In genomic region chr20:64101731-64102621, GRCh38 we compare ENCODE assay signal across 9 cellular contexts. TPM values are rescaled to one million over a fixed set of nuclear protein-coding genes. Genes with fewer than 3 reads are reported as not detected.
DNase-seq lines count a peak whose midpoint lies in the region; ATAC-seq lines count a peak whose summit lies in the region.
"Had no signal": no experiment of that assay in that cellular context is flagged by ENCODE, and none has a peak within 500 bp of the region (broad histone marks: within the 10 kb centered on the region; RNA-seq: fewer than 3 reads in every experiment).

No MANE protein-coding gene starts in this region.

- DNase-seq in Daoy (ENCODE audit: low read depth) (peak; percentile 53), NAMALWA (ENCODE audit: low spot score) (peak; percentile 82), foreskin melanocyte (no peak)
- DNase-seq in activated CD4-positive, alpha-beta T cell treated with anti-CD3 and anti-CD28 coated beads, Interleukin-2, amount 10 ng/mL, durations not matched to agents 24 days and 14 days, result peak; percentile 92
- DNase-seq in naive thymus-derived CD4-positive, alpha-beta T cell, result peak in 8 of 9 donors; percentile 44 to 84 (median 66)

- H3K4me3 ChIP-seq in ectodermal cell (ENCODE audit: insufficient read depth, low read depth, low read length) (peak overlapping the region; percentile 41), thymus (ENCODE audit: low read length) (peak overlapping the region; percentile 38)
- peak overlapping the region; percentile 24 for H3K4me3 ChIP-seq in naive thymus-derived CD4-positive, alpha-beta T cell (ENCODE audit: low read length)
- H3K4me3 ChIP-seq: SJSA1 had no signal

- H3K27me3 ChIP-seq in ectodermal cell (ENCODE audit: control insufficient read depth, insufficient read depth, low read length, poor library complexity, severe bottlenecking), result peaks cover 40% of the 10 kb centered on the region
- H3K27me3 ChIP-seq in naive thymus-derived CD4-positive, alpha-beta T cell (ENCODE audit: control insufficient read depth in 2 of 2, insufficient read depth in 2 of 2, low read length in 2 of 2), result peaks cover 0 to 4% of the 10 kb centered on the region in 2 donors
- peaks cover 22% of the 10 kb centered on the region for H3K27me3 ChIP-seq in thymus (ENCODE audit: control insufficient read depth, insufficient read depth)

- H3K27me3 Mint-ChIP-seq in activated CD4-positive, alpha-beta T cell treated with anti-CD3 and anti-CD28 coated beads, Interleukin-2, amount 10 ng/mL, durations not matched to agents 24 days and 14 days, result peaks cover 24% of the 10 kb centered on the region
- H3K27me3 Mint-ChIP-seq in naive thymus-derived CD4-positive, alpha-beta T cell, result peaks cover 4 to 23% (median 10%) of the 10 kb centered on the region in 5 donors

- H3K9me3 Mint-ChIP-seq in activated CD4-positive, alpha-beta T cell treated with anti-CD3 and anti-CD28 coated beads, Interleukin-2, amount 10 ng/mL, durations not matched to agents 24 days and 14 days, result peaks cover under 1% of the 10 kb centered on the region
- H3K9me3 Mint-ChIP-seq in naive thymus-derived CD4-positive, alpha-beta T cell, result no peaks in the 10 kb centered on the region

- H3K27ac ChIP-seq in ectodermal cell (ENCODE audit: insufficient read depth, low read depth, low read length, poor library complexity, severe bottlenecking) (no peak overlapping the region), thymus (ENCODE audit: low read depth) (no peak overlapping the region)
- no peak overlapping the region for H3K27ac ChIP-seq in naive thymus-derived CD4-positive, alpha-beta T cell (ENCODE audit: low read depth, low read length)
- H3K27ac ChIP-seq: SJSA1 had no signal

- CTCF ChIA-PET in naive thymus-derived CD4-positive, alpha-beta T cell (lab: Charles Lee), result interaction anchor here (0.6 kb wide), 2 partner anchors 24 to 59 kb away, joined by 3 to 5 read pairs; no protein-coding TSS in a partner anchor

- ATAC-seq in naive thymus-derived CD4-positive, alpha-beta T cell, result peak; percentile 87
- ATAC-seq in HG03196 (IDR thresholded peaks at IDR 0.05; ENCODE audit: unreplicated experiment), result no peak

- peak overlapping the region; percentile 34 for H3K4me3 Mint-ChIP-seq in activated CD4-positive, alpha-beta T cell treated with anti-CD3 and anti-CD28 coated beads, Interleukin-2, amount 10 ng/mL, durations not matched to agents 24 days and 14 days
- H3K4me3 Mint-ChIP-seq in naive thymus-derived CD4-positive, alpha-beta T cell, result peak overlapping the region in 9 of 10 donors; percentile 2 to 73 (median 48)

- POLR2A ChIA-PET in naive thymus-derived CD4-positive, alpha-beta T cell (lab: Charles Lee), result interaction anchor here (0.9 kb wide), 1 partner anchor 38 kb away, joined by 5 read pairs; no protein-coding TSS in a partner anchor

- WGBS in ectodermal cell, 2 experiments, result 11 to 12% methylated on average over 64 of the region's 64 CpGs
- 6% methylated on average over 64 of the region's 64 CpGs for WGBS in thymus

- H3K36me3 ChIP-seq in ectodermal cell (ENCODE audit: control insufficient read depth, insufficient read depth, low read length) (no peaks in the 10 kb centered on the region), thymus (ENCODE audit: control insufficient read depth, insufficient read depth) (no peaks in the 10 kb centered on the region)
- no peaks in the 10 kb centered on the region for H3K36me3 ChIP-seq in naive thymus-derived CD4-positive, alpha-beta T cell (ENCODE audit: control insufficient read depth in 2 of 3, insufficient read depth in 3 of 3, low read length in 3 of 3)
- H3K36me3 ChIP-seq: SJSA1 had no signal

- no peaks in the 10 kb centered on the region for H3K4me1 Mint-ChIP-seq in activated CD4-positive, alpha-beta T cell treated with anti-CD3 and anti-CD28 coated beads, Interleukin-2, amount 10 ng/mL, durations not matched to agents 24 days and 14 days
- peaks cover 7 to 22% (median 10%) of the 10 kb centered on the region in 7 donors for H3K4me1 Mint-ChIP-seq in naive thymus-derived CD4-positive, alpha-beta T cell

- H3K9me3 ChIP-seq in ectodermal cell (ENCODE audit: control insufficient read depth, low read length), result no peaks in the 10 kb centered on the region
- no peaks in the 10 kb centered on the region for H3K9me3 ChIP-seq in naive thymus-derived CD4-positive, alpha-beta T cell (ENCODE audit: control insufficient read depth in 2 of 3, low read length in 3 of 3)
- no peaks in the 10 kb centered on the region for H3K9me3 ChIP-seq in thymus (ENCODE audit: control insufficient read depth)
- H3K9me3 ChIP-seq: SJSA1 had no signal

- H3K4me1 ChIP-seq in ectodermal cell (ENCODE audit: control insufficient read depth, insufficient read depth, low read length), result no peaks in the 10 kb centered on the region
- H3K4me1 ChIP-seq in naive thymus-derived CD4-positive, alpha-beta T cell (ENCODE audit: control insufficient read depth in 2 of 2, insufficient read depth in 2 of 2, low read length in 2 of 2), result peaks cover 10 to 13% of the 10 kb centered on the region in 2 donors
- no peaks in the 10 kb centered on the region for H3K4me1 ChIP-seq in thymus (ENCODE audit: control insufficient read depth, insufficient read depth, low read length)

- no peak overlapping the region for H3K27ac Mint-ChIP-seq in activated CD4-positive, alpha-beta T cell treated with anti-CD3 and anti-CD28 coated beads, Interleukin-2, amount 10 ng/mL, durations not matched to agents 24 days and 14 days
- no peak overlapping the region for H3K27ac Mint-ChIP-seq in naive thymus-derived CD4-positive, alpha-beta T cell

- no peaks in the 10 kb centered on the region for H3K36me3 Mint-ChIP-seq in activated CD4-positive, alpha-beta T cell treated with anti-CD3 and anti-CD28 coated beads, Interleukin-2, amount 10 ng/mL, durations not matched to agents 24 days and 14 days (ENCODE audit: low read depth)
- peaks cover 0 to 1% (median under 1%) of the 10 kb centered on the region in 5 donors for H3K36me3 Mint-ChIP-seq in naive thymus-derived CD4-positive, alpha-beta T cell

- intact Hi-C loops in activated CD4-positive, alpha-beta T cell treated with anti-CD3 and anti-CD28 coated beads, Interleukin-2, amount 10 ng/mL, durations not matched to agents 24 days and 14 days (cut with micrococcal nuclease), result no loop called here
- intact Hi-C loops in naive thymus-derived CD4-positive, alpha-beta T cell (cut with micrococcal nuclease), result loop anchor here in 1 of 2 donors (1.0 to 2.0 kb wide), 2 partner anchors 18 to 19 kb away; no protein-coding TSS in a partner anchor

RNA-seq across cellular contexts. Expression of gene NPBWR2, which starts 5.4 kb away (rescaled TPM):
- not detected in 2 replicates for total RNA-seq in Daoy (2014; rRNA removed; shearing (Covaris generic))
- total RNA-seq in activated CD4-positive, alpha-beta T cell treated with anti-CD3 and anti-CD28 coated beads, Interleukin-2, amount 10 ng/mL, durations not matched to agents 24 days and 14 days, result not detected in 2 replicates
- polyA plus RNA-seq in ectodermal cell (2013, experiment 1 of 4), result not detected
- polyA plus RNA-seq in ectodermal cell (2013, experiment 2 of 4), result not detected
- not detected for polyA plus RNA-seq in ectodermal cell (2013, experiment 3 of 4)
- polyA plus RNA-seq in ectodermal cell (2013, experiment 4 of 4), result not detected
- total RNA-seq in naive thymus-derived CD4-positive, alpha-beta T cell, result not detected
- not detected for polyA plus RNA-seq in naive thymus-derived CD4-positive, alpha-beta T cell
- polyA plus RNA-seq in thymus, result 0.02 TPM
- total RNA-seq: SJSA1 had no signal

RNA-seq across cellular contexts. Expression of gene LKAAEAR1, which starts 17.8 kb away (rescaled TPM):
- total RNA-seq in Daoy (2014; rRNA removed; shearing (Covaris generic)), result 0.95 TPM in 1 of 2 replicates, not detected in the other
- 0.23 TPM in 1 of 2 replicates, not detected in the other for total RNA-seq in activated CD4-positive, alpha-beta T cell treated with anti-CD3 and anti-CD28 coated beads, Interleukin-2, amount 10 ng/mL, durations not matched to agents 24 days and 14 days
- polyA plus RNA-seq in ectodermal cell (2013, experiment 1 of 4), result not detected
- polyA plus RNA-seq in ectodermal cell (2013, experiment 2 of 4), result not detected
- not detected for polyA plus RNA-seq in ectodermal cell (2013, experiment 3 of 4)
- polyA plus RNA-seq in ectodermal cell (2013, experiment 4 of 4), result not detected
- total RNA-seq in naive thymus-derived CD4-positive, alpha-beta T cell, result under 1 TPM in 2 of 5 experiments, not detected in 3; 0.48 to 0.71 TPM
- under 1 TPM; 0.47 to 0.75 TPM for polyA plus RNA-seq in naive thymus-derived CD4-positive, alpha-beta T cell
- polyA plus RNA-seq in thymus, result 0.14 TPM

RNA-seq across cellular contexts. Expression of gene OPRL1, which starts 22.1 kb away (rescaled TPM):
- 0.33 and 0.51 TPM in 2 replicates for total RNA-seq in Daoy (2014; rRNA removed; shearing (Covaris generic))
- total RNA-seq in activated CD4-positive, alpha-beta T cell treated with anti-CD3 and anti-CD28 coated beads, Interleukin-2, amount 10 ng/mL, durations not matched to agents 24 days and 14 days, result 0.23 and 0.28 TPM in 2 replicates
- polyA plus RNA-seq in ectodermal cell (2013, experiment 1 of 4), result 2.6 TPM
- polyA plus RNA-seq in ectodermal cell (2013, experiment 2 of 4), result 3.1 TPM
- 2.3 TPM for polyA plus RNA-seq in ectodermal cell (2013, experiment 3 of 4)
- polyA plus RNA-seq in ectodermal cell (2013, experiment 4 of 4), result 3.2 TPM
- 1 to 10 TPM in 3 of 5 experiments, under 1 TPM in 2; 0.75 to 6.1 (median 1.1) TPM for total RNA-seq in naive thymus-derived CD4-positive, alpha-beta T cell
- polyA plus RNA-seq in naive thymus-derived CD4-positive, alpha-beta T cell, result 1 to 10 TPM in 1 of 2 donors, under 1 TPM in 1; 0.18 to 1.3 TPM
- 1.1 TPM for polyA plus RNA-seq in thymus

RNA-seq across cellular contexts. Expression of gene RGS19, which starts 22.7 kb away (rescaled TPM):
- total RNA-seq in Daoy (2014; rRNA removed; shearing (Covaris generic)), result 18.2 and 25.6 TPM in 2 replicates
- 50.0 TPM in 2 replicates for total RNA-seq in activated CD4-positive, alpha-beta T cell treated with anti-CD3 and anti-CD28 coated beads, Interleukin-2, amount 10 ng/mL, durations not matched to agents 24 days and 14 days
- polyA plus RNA-seq in ectodermal cell (2013, experiment 1 of 4), result 11.5 TPM
- 9.4 TPM for polyA plus RNA-seq in ectodermal cell (2013, experiment 2 of 4)
- 8.2 TPM for polyA plus RNA-seq in ectodermal cell (2013, experiment 3 of 4)
- 9.6 TPM for polyA plus RNA-seq in ectodermal cell (2013, experiment 4 of 4)
- 10 to 100 TPM; 21.8 to 93.4 (median 23.6) TPM for total RNA-seq in naive thymus-derived CD4-positive, alpha-beta T cell
- 10 to 100 TPM; 55.2 to 66.8 TPM for polyA plus RNA-seq in naive thymus-derived CD4-positive, alpha-beta T cell
- 27.2 TPM for polyA plus RNA-seq in thymus

RNA-seq across cellular contexts. Expression of gene TCEA2, which starts 39.0 kb away (rescaled TPM):
- 21.7 and 26.0 TPM in 2 replicates for total RNA-seq in Daoy (2014; rRNA removed; shearing (Covaris generic))
- total RNA-seq in activated CD4-positive, alpha-beta T cell treated with anti-CD3 and anti-CD28 coated beads, Interleukin-2, amount 10 ng/mL, durations not matched to agents 24 days and 14 days, result 35.4 and 36.8 TPM in 2 replicates
- 83.8 TPM for polyA plus RNA-seq in ectodermal cell (2013, experiment 1 of 4)
- polyA plus RNA-seq in ectodermal cell (2013, experiment 2 of 4), result 79.4 TPM
- polyA plus RNA-seq in ectodermal cell (2013, experiment 3 of 4), result 76.7 TPM
- 95.2 TPM for polyA plus RNA-seq in ectodermal cell (2013, experiment 4 of 4)
- 10 to 100 TPM; 35.5 to 73.2 (median 47.3) TPM for total RNA-seq in naive thymus-derived CD4-positive, alpha-beta T cell
- 10 to 100 TPM; 22.2 to 33.2 TPM for polyA plus RNA-seq in naive thymus-derived CD4-positive, alpha-beta T cell
- polyA plus RNA-seq in thymus, result 53.2 TPM
